In genomic region chr1:26761217-26761616, GRCh38 we compare ENCODE assay signal across 1 cellular context.
TF ChIP-seq lines count a peak whose summit lies in the region.

No MANE protein-coding gene starts in this region.

TF ChIP-seq in WTC11, 78 proteins besides CTCF, POLR2A, EP300 and RAD21 (continued from another document):
- TF ChIP-seq, protein P1, sequence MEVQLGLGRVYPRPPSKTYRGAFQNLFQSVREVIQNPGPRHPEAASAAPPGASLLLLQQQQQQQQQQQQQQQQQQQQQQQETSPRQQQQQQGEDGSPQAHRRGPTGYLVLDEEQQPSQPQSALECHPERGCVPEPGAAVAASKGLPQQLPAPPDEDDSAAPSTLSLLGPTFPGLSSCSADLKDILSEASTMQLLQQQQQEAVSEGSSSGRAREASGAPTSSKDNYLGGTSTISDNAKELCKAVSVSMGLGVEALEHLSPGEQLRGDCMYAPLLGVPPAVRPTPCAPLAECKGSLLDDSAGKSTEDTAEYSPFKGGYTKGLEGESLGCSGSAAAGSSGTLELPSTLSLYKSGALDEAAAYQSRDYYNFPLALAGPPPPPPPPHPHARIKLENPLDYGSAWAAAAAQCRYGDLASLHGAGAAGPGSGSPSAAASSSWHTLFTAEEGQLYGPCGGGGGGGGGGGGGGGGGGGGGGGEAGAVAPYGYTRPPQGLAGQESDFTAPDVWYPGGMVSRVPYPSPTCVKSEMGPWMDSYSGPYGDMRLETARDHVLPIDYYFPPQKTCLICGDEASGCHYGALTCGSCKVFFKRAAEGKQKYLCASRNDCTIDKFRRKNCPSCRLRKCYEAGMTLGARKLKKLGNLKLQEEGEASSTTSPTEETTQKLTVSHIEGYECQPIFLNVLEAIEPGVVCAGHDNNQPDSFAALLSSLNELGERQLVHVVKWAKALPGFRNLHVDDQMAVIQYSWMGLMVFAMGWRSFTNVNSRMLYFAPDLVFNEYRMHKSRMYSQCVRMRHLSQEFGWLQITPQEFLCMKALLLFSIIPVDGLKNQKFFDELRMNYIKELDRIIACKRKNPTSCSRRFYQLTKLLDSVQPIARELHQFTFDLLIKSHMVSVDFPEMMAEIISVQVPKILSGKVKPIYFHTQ (CRISPR knock-in tag; IDR thresholded peaks at IDR 0.05), result no peak
- TF ChIP-seq, protein P2, sequence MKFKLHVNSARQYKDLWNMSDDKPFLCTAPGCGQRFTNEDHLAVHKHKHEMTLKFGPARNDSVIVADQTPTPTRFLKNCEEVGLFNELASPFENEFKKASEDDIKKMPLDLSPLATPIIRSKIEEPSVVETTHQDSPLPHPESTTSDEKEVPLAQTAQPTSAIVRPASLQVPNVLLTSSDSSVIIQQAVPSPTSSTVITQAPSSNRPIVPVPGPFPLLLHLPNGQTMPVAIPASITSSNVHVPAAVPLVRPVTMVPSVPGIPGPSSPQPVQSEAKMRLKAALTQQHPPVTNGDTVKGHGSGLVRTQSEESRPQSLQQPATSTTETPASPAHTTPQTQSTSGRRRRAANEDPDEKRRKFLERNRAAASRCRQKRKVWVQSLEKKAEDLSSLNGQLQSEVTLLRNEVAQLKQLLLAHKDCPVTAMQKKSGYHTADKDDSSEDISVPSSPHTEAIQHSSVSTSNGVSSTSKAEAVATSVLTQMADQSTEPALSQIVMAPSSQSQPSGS (CRISPR knock-in tag; IDR thresholded peaks at IDR 0.05; ENCODE audit: borderline replicate concordance, low read depth), result no peak
- TF ChIP-seq ZBTB21 (CRISPR knock-in tag; IDR thresholded peaks at IDR 0.05; ENCODE audit: borderline replicate concordance) (no peak), PRDM15 (CRISPR knock-in tag; IDR thresholded peaks at IDR 0.05) (no peak), CREM (CRISPR knock-in tag; IDR thresholded peaks at IDR 0.05) (no peak), GRHL2 (CRISPR knock-in tag; IDR thresholded peaks at IDR 0.05; ENCODE audit: insufficient replicate concordance, severe bottlenecking) (no peak)
- TF ChIP-seq, protein P3, sequence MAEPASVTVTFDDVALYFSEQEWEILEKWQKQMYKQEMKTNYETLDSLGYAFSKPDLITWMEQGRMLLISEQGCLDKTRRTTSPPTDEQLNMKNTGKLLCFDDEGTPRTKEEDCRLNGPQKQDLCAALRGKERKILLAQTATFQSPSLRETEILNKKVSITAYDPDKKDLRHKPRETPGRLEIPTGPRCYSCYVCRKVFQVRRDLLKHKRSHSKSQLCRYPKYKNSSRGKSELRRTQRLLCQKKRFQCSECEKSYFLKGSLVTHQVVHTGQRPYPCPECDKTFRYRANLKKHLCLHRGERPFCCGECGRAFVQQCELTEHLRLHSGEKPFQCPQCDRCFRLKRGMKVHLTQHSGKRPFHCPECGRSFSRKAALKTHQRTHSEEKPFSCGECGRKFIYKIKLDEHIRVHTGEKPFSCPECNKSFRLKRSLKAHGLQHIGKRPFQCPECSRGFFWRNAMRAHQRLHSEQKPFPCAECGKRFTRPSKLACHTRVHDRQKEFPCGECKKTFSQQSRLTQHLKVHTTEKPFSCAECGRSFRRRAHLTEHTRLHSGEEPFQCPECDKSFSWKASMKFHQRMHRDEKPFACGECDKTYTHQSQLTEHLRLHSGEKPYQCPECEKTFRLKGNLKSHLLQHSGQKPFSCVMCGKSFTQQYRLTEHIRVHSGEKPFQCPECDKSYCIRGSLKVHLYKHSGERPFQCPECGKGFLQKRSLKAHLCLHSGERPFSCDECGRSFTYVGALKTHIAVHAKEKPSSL (CRISPR knock-in tag; conservative IDR thresholded peaks at IDR 0.05), result no peak
- TF ChIP-seq, protein P4, sequence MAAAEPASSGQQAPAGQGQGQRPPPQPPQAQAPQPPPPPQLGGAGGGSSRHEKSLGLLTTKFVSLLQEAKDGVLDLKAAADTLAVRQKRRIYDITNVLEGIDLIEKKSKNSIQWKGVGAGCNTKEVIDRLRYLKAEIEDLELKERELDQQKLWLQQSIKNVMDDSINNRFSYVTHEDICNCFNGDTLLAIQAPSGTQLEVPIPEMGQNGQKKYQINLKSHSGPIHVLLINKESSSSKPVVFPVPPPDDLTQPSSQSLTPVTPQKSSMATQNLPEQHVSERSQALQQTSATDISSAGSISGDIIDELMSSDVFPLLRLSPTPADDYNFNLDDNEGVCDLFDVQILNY (CRISPR knock-in tag; IDR thresholded peaks at IDR 0.05), result no peak
